In genomic region chr15:64072812-64073211, GRCh38 we compare ENCODE assay signal across 20 cellular contexts. TPM values are rescaled to one million over a fixed set of nuclear protein-coding genes. Genes with fewer than 3 reads are reported as not detected.
A peak's percentile ranks its signal among the peaks of the same experiment; 100 is the strongest.
DNase-seq lines count a peak whose midpoint lies in the region; ATAC-seq and TF ChIP-seq lines count a peak whose summit lies in the region.
"Had no signal": no experiment of that assay in that cellular context is flagged by ENCODE, and none has a peak within 500 bp of the region (broad histone marks: within the 10 kb centered on the region; RNA-seq: fewer than 3 reads in every experiment).

No MANE protein-coding gene starts in this region.

- intact Hi-C loops in body of pancreas (cut with DNase I): no loop called here

- WGBS in body of pancreas, 2 donors: 17 to 31% methylated on average over 2 of the region's 2 CpGs

- H3K4me3 Mint-ChIP-seq in mesothelial cell of epicardium: no peak overlapping the region
- H3K4me3 Mint-ChIP-seq: CD8-positive, alpha-beta memory T cell; central memory CD8-positive, alpha-beta T cell; neural progenitor cell; stimulated activated naive CD8-positive, alpha-beta T cell treated with anti-CD3 and anti-CD28 coated beads, Interleukin-15, Interleukin-2, amounts not matched to agents 100 ng/mL and 50 ng/mL, for 24 hours had no signal

- peak; percentile 65 for ATAC-seq in body of pancreas
- ATAC-seq in GM18870 (IDR thresholded peaks at IDR 0.05; ENCODE audit: unreplicated experiment): no peak

- H3K9me3 Mint-ChIP-seq in mesothelial cell of epicardium: no peaks in the 10 kb centered on the region
- H3K9me3 Mint-ChIP-seq: CD8-positive, alpha-beta memory T cell; central memory CD8-positive, alpha-beta T cell; neural progenitor cell; stimulated activated naive CD8-positive, alpha-beta T cell treated with anti-CD3 and anti-CD28 coated beads, Interleukin-15, Interleukin-2, amounts not matched to agents 100 ng/mL and 50 ng/mL, for 24 hours had no signal

- peaks cover 26% of the 10 kb centered on the region for H3K36me3 Mint-ChIP-seq in mesothelial cell of epicardium

- no peaks in the 10 kb centered on the region for H3K27me3 ChIP-seq in body of pancreas
- H3K27me3 ChIP-seq: neural progenitor cell, SJSA1 had no signal

- H3K27ac Mint-ChIP-seq in mesothelial cell of epicardium: peak overlapping the region; percentile 14
- H3K27ac Mint-ChIP-seq: neural progenitor cell; stimulated activated naive CD8-positive, alpha-beta T cell treated with anti-CD3 and anti-CD28 coated beads, Interleukin-15, Interleukin-2, amounts not matched to agents 100 ng/mL and 50 ng/mL, for 24 hours had no signal

- no peak for TF ChIP-seq POLR2A in body of pancreas (IDR thresholded peaks at IDR 0.05)

- peak overlapping the region; percentile 79 for H3K27ac ChIP-seq in 22Rv1
- H3K27ac ChIP-seq in body of pancreas: peak overlapping the region; percentile 62 to 92 (median 83)
- H3K27ac ChIP-seq: neural progenitor cell, SJSA1 had no signal

- no peaks in the 10 kb centered on the region for H3K4me1 Mint-ChIP-seq in mesothelial cell of epicardium

- no peak overlapping the region for H3K4me3 ChIP-seq in body of pancreas
- H3K4me3 ChIP-seq: neural progenitor cell, SJSA1 had no signal

- H3K36me3 ChIP-seq in body of pancreas (replicated peaks in 1 of 2; ENCODE audit: insufficient read depth in 1 of 2, low read depth in 2 of 2): no peaks in the 10 kb centered on the region

- peaks cover 69% of the 10 kb centered on the region for H3K4me1 ChIP-seq in body of pancreas
- H3K4me1 ChIP-seq: neural progenitor cell had no signal

- DNase-seq in M059J (ENCODE audit: low read depth) (peak; percentile 26), body of pancreas (peak; percentile 26 to 75 (median 52)), mesothelial cell of epicardium (ENCODE audit: low spot score in 2 of 2, unreplicated experiment in 2 of 2) (no peak), OCI-M2 (lab: John Stamatoyannopoulos, UW; ENCODE audit: unreplicated experiment) (no peak), mucosa of gallbladder (ENCODE audit: low spot score) (no peak)
- DNase-seq in activated effector memory CD4-positive, alpha-beta T cell treated with Interleukin-2 at 50 U/mL for 16 hours: no peak
- DNase-seq: amniotic stem cell; CD8-positive, alpha-beta memory T cell; effector memory CD4-positive, alpha-beta T cell; H7; MV-4-11; NCI-H2029; NCI-H524; T-helper 2 cell had no signal

- no peaks in the 10 kb centered on the region for H3K27me3 Mint-ChIP-seq in mesothelial cell of epicardium (ENCODE audit: low read depth)
- H3K27me3 Mint-ChIP-seq: CD8-positive, alpha-beta memory T cell; central memory CD8-positive, alpha-beta T cell; stimulated activated naive CD8-positive, alpha-beta T cell treated with anti-CD3 and anti-CD28 coated beads, Interleukin-15, Interleukin-2, amounts not matched to agents 100 ng/mL and 50 ng/mL, for 24 hours had no signal

- no peak for TF ChIP-seq CTCF in 22Rv1 (IDR thresholded peaks at IDR 0.05)
- TF ChIP-seq CTCF in body of pancreas (IDR thresholded peaks at IDR 0.05): no peak
- TF ChIP-seq CTCF in mesothelial cell of epicardium (IDR thresholded peaks at IDR 0.05; ENCODE audit: unreplicated experiment): no peak

- H3K9me3 ChIP-seq in body of pancreas: no peaks in the 10 kb centered on the region
- H3K9me3 ChIP-seq: SJSA1 had no signal

RNA-seq across cellular contexts. Expression of gene CIAO2A, which starts 20.8 kb away (rescaled TPM):
- total RNA-seq in M059J (2014; rRNA removed; shearing (Covaris generic)): 172 and 196 TPM in 2 replicates
- 10 to 100 TPM; 48.1 to 57.1 TPM for total RNA-seq in body of pancreas
- 39.3 to 42.3 TPM (median 41.8 TPM) in 3 replicates for total RNA-seq in mesothelial cell of epicardium
- 47.1 TPM for total RNA-seq in mucosa of gallbladder

RNA-seq across cellular contexts. Expression of gene SNX1, which starts 23.0 kb away (rescaled TPM):
- total RNA-seq in M059J (2014; rRNA removed; shearing (Covaris generic)): 21.9 and 29.8 TPM in 2 replicates
- 10 to 100 TPM; 26.7 to 27.4 TPM for total RNA-seq in body of pancreas
- total RNA-seq in mesothelial cell of epicardium: 93.6 to 97.9 TPM (median 94.4 TPM) in 3 replicates
- 123 TPM for total RNA-seq in mucosa of gallbladder

RNA-seq across cellular contexts. Expression of gene DAPK2, which starts 26.5 kb away (rescaled TPM):
- 7.3 and 8.0 TPM in 2 replicates for total RNA-seq in M059J (2014; rRNA removed; shearing (Covaris generic))
- total RNA-seq in body of pancreas (1 to 10 TPM; 2.9 to 5.9 TPM), mesothelial cell of epicardium (1.2 to 2.6 TPM (median 2.2 TPM) in 3 replicates), mucosa of gallbladder (5.6 TPM)

Comparison
In these comparisons a context has a peak if more than half of its experiments do, and no peak if none do; other contexts are left out.
1. DNase-seq: peak in M059J (single experiment) and body of pancreas (4 of 4); none in mesothelial cell of epicardium (0 of 2), OCI-M2 (single experiment), mucosa of gallbladder (single experiment) and activated effector memory CD4-positive, alpha-beta T cell treated with Interleukin-2 at 50 U/mL for 16 hours (single experiment).